21 cellular contexts compared by ENCODE assay signal in the genomic region with DNA sequence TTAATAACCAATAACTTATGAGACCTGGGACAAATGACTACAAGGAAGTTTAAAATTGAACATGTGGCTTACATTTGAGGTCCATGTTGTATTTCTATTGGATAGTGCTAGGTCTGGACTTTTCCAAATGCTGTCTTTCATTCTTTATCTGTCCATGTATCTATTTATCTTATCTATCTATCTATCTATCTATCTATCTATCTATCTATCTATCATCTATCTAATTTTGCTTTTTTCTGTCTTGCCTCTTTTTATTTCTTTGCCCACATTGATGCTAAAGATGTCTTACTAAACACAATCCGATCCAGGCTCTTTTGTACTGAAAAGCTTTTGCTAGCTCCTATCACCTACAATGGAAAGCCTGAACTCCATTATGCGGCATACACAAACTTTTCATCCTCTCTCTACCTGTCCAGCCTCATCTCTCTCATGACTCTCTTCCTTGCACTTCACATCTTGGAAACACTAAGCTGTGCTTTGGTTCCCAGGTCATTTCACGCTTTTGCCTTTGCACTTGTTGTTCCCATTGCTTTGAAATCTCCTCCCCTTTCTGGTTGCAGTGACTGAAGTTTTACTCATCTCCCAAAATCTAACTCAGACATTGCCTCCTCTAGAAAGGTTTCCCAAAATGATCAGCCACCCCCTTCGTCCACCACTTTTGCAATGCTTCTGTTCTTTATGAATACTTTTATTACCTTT.
DNase-seq lines count a peak whose midpoint lies in the region; ATAC-seq and TF ChIP-seq lines count a peak whose summit lies in the region.
"Had no signal": no experiment of that assay in that cellular context is flagged by ENCODE, and none has a peak within 500 bp of the region (broad histone marks: within the 10 kb centered on the region; RNA-seq: fewer than 3 reads in every experiment).

No MANE protein-coding gene starts in this region.

- peaks cover 88% of the 10 kb centered on the region for H3K4me1 ChIP-seq in left ventricle myocardium inferior
- H3K4me1 ChIP-seq in psoas muscle: peaks cover 60% of the 10 kb centered on the region
- H3K4me1 ChIP-seq in suprapubic skin: no peaks in the 10 kb centered on the region

- ATAC-seq in Right ventricle myocardium superior (ENCODE audit: poor library complexity) (no peak), psoas muscle (no peak)
- no peak for ATAC-seq in activated naive CD4-positive, alpha-beta T cell treated with anti-CD3 and anti-CD28 coated beads, Interleukin-2, amount 50 U/mL, for 72 hours

- H3K36me3 ChIP-seq in left ventricle myocardium inferior (no peaks in the 10 kb centered on the region), psoas muscle (ENCODE audit: insufficient read depth in 1 of 2, low read depth in 1 of 2) (no peaks in the 10 kb centered on the region), suprapubic skin (no peaks in the 10 kb centered on the region)

- H3K4me3 ChIP-seq in left ventricle myocardium inferior: no peak overlapping the region
- H3K4me3 ChIP-seq in psoas muscle: no peak overlapping the region
- H3K4me3 ChIP-seq in suprapubic skin: no peak overlapping the region

- H3K27ac Mint-ChIP-seq in activated naive CD4-positive, alpha-beta T cell treated with anti-CD3 and anti-CD28 coated beads, Interleukin-2, amount 50 U/mL, for 72 hours: no peak overlapping the region

- WGBS in psoas muscle, 3 donors: 92 to 98% (median 93%) methylated on average over 4 of the region's 4 CpGs
- 95% methylated on average over 4 of the region's 4 CpGs for WGBS in suprapubic skin

- no peak for TF ChIP-seq POLR2A in suprapubic skin (IDR thresholded peaks at IDR 0.05)

- H3K9me3 ChIP-seq in left ventricle myocardium inferior (replicated peaks) (no peaks in the 10 kb centered on the region), psoas muscle (no peaks in the 10 kb centered on the region), suprapubic skin (no peaks in the 10 kb centered on the region)

- H3K27ac ChIP-seq in left ventricle myocardium inferior (replicated peaks) (peak overlapping the region; percentile 13), psoas muscle (peak overlapping the region; percentile 95), suprapubic skin (no peak overlapping the region)
- H3K27ac ChIP-seq: C4-2B had no signal

- peak; percentile 46 for TF ChIP-seq EP300 in suprapubic skin (IDR thresholded peaks at IDR 0.05)

- H3K27me3 ChIP-seq in left ventricle myocardium inferior (ENCODE audit: low read depth) (no peaks in the 10 kb centered on the region), psoas muscle (ENCODE audit: insufficient read depth in 3 of 3, low read length in 2 of 3) (no peaks in the 10 kb centered on the region), suprapubic skin (no peaks in the 10 kb centered on the region)

- no peaks in the 10 kb centered on the region for H3K9me3 Mint-ChIP-seq in activated naive CD4-positive, alpha-beta T cell treated with anti-CD3 and anti-CD28 coated beads, Interleukin-2, amount 50 U/mL, for 72 hours

- TF ChIP-seq CTCF in left ventricle myocardium inferior (IDR thresholded peaks at IDR 0.05; ENCODE audit: borderline replicate concordance) (no peak), psoas muscle (IDR thresholded peaks at IDR 0.05) (no peak), suprapubic skin (IDR thresholded peaks at IDR 0.05) (no peak)

- DNase-seq in left ventricle myocardium inferior: no peak
- no peak for DNase-seq in Right ventricle myocardium superior
- no peak for DNase-seq in psoas muscle
- DNase-seq in suprapubic skin (ENCODE audit: low spot score in 2 of 2): no peak
- no peak for DNase-seq in OCI-M1 (lab: John Stamatoyannopoulos, UW)
- DNase-seq in activated CD4-positive, alpha-beta T cell treated with anti-CD3 and anti-CD28 coated beads, Interleukin-2, amount 50 U/mL, for 48 hours: no peak
- no peak for DNase-seq in stimulated activated naive CD4-positive, alpha-beta T cell treated with Interleukin-2 at 50 U/mL for 16 hours (lab: John Stamatoyannopoulos, UW)
- DNase-seq in activated naive CD4-positive, alpha-beta T cell treated with anti-CD3 and anti-CD28 coated beads, Interleukin-2, amount 50 U/mL, for 72 hours (ENCODE audit: low spot score in 2 of 2): no peak
- DNase-seq: DMS53, GDM1, GOT3, MV-4-11, NCI-H1105 treated with DMSO at 0.1 percent for 48 hours, NCI-H1694, NCI-H2081, NCI-H2171, NCI-H345, NCI-H524 treated with DMSO at 0.1 percent for 48 hours, NCI-H82, SHP77 had no signal

- intact Hi-C loops in left ventricle myocardium inferior (cut with micrococcal nuclease): no loop called here
- intact Hi-C loops in Right ventricle myocardium superior (cut with DNase I): no loop called here
- intact Hi-C loops in psoas muscle (cut with DNase I): no loop called here

- H3K36me3 Mint-ChIP-seq in activated naive CD4-positive, alpha-beta T cell treated with anti-CD3 and anti-CD28 coated beads, Interleukin-2, amount 50 U/mL, for 72 hours: no peaks in the 10 kb centered on the region
